In the genomic region with DNA sequence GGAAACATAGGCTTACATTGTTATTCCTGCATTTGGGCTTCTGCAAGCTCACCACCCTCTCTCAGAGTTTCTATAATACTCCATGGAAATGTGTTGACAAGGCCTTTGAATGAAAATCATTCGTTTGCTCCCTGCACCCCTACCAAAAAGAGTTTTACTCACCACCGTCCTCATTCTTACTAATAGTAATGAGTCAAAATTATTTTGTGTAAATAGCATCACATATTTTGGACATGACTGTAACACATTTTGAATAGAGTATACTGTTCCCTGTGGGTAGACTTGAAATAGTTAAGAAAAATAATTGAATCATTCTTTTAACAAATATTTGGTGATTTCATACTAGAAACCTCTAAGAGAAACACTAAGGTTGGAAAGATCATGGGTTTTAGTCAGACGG, we compare ENCODE assay signal across 18 cellular contexts.
DNase-seq lines count a peak whose midpoint lies in the region; ATAC-seq and TF ChIP-seq lines count a peak whose summit lies in the region.
"Had no signal": no experiment of that assay in that cellular context is flagged by ENCODE, and none has a peak within 500 bp of the region (broad histone marks: within the 10 kb centered on the region; RNA-seq: fewer than 3 reads in every experiment).

No MANE protein-coding gene starts in this region.

- no peak overlapping the region for H2AFZ ChIP-seq in osteoblast (ENCODE audit: low read length)

- H3K9me3 ChIP-seq in osteoblast (ENCODE audit: low read depth, low read length) = no peaks in the 10 kb centered on the region
- H3K9me3 ChIP-seq: prostate gland had no signal

- H3K4me1 ChIP-seq in osteoblast (ENCODE audit: insufficient read depth, low read length) = peaks cover 17% of the 10 kb centered on the region
- H3K4me1 ChIP-seq: prostate gland had no signal

- in situ Hi-C loops in Caki2 (cut with HindIII; ENCODE audit: low pct_unique_long_range_greater_than_20kb, low sequenced_read_pairs) = no loop called here
- in situ Hi-C loops in GM13977 (cut with MboI; ENCODE audit: low pct_unique_long_range_greater_than_20kb, low sequenced_read_pairs, unreplicated experiment) = no loop called here

- ATAC-seq in GM18511 (IDR thresholded peaks at IDR 0.05; ENCODE audit: unreplicated experiment) = no peak
- no peak for ATAC-seq in GM21717 (IDR thresholded peaks at IDR 0.05; ENCODE audit: unreplicated experiment)
- ATAC-seq: activated T-cell treated with anti-CD3 and anti-CD28 coated beads, Interleukin-2, amount 50 U/mL, for 4 hours had no signal

- DNase-seq in Caki2 (ENCODE audit: low read depth) (peak; percentile 16), RWPE1 (ENCODE audit: low spot score) (peak; percentile 61), epithelial cell of prostate (ENCODE audit: low read depth, low spot score) (peak; percentile 10), osteoblast (ENCODE audit: insufficient read length, low spot score, missing footprints) (peak; percentile 89), GM13977 (ENCODE audit: low spot score) (no peak), NCI-H2107 (lab: John Stamatoyannopoulos, UW) (no peak)
- DNase-seq: activated CD4-positive, alpha-beta T cell treated with anti-CD3 and anti-CD28 coated beads for 4 hours; activated T-cell treated with anti-CD3 and anti-CD28 coated beads, Interleukin-2, amount 50 U/mL, for 4 hours; anterior cingulate cortex; CD4-positive, alpha-beta memory T cell; MM.1S; NCI-H2171; stimulated activated CD4-positive, alpha-beta T cell treated with anti-CD3 and anti-CD28 coated beads, Interleukin-4, amount 100 ng/mL, for 4 hours; stimulated activated naive CD4-positive, alpha-beta T cell treated with Interleukin-2 at 50 U/mL for 16 hours; T-helper 1 cell had no signal

- POLR2A ChIA-PET in RWPE1 (lab: Yijun Ruan, JAX; ENCODE audit: low non-redundant PET) = no interaction called here

- CTCF ChIA-PET in RWPE1 (lab: Yijun Ruan, JAX) = no interaction called here

- no peaks in the 10 kb centered on the region for H3K27me3 ChIP-seq in osteoblast (ENCODE audit: insufficient read depth, low read length)

- H3K36me3 ChIP-seq in osteoblast (ENCODE audit: insufficient read depth, low read length) = peaks cover 20% of the 10 kb centered on the region

- no peak overlapping the region for H3K27ac ChIP-seq in RWPE1
- peak overlapping the region; percentile 39 for H3K27ac ChIP-seq in epithelial cell of prostate
- H3K27ac ChIP-seq in osteoblast (ENCODE audit: low read depth, low read length) = peak overlapping the region; percentile 63
- H3K27ac ChIP-seq: prostate gland had no signal

- H3K4me2 ChIP-seq in osteoblast (ENCODE audit: insufficient read depth, low read length) = peak overlapping the region; percentile 57

- H3K79me2 ChIP-seq in osteoblast (ENCODE audit: insufficient read depth, low read length) = no peaks in the 10 kb centered on the region

- no peaks in the 10 kb centered on the region for H4K20me1 ChIP-seq in osteoblast (ENCODE audit: insufficient read depth, low read length)

- TF ChIP-seq CTCF in RWPE1 (conservative IDR thresholded peaks at IDR 0.05; ENCODE audit: low read depth) = no peak
- no peak for TF ChIP-seq CTCF in osteoblast (IDR thresholded peaks at IDR 0.05; ENCODE audit: extremely low read depth, low read depth, low read length)
- no peak for TF ChIP-seq CTCF in GM13977 (IDR thresholded peaks at IDR 0.05; ENCODE audit: extremely low read depth, insufficient read depth, missing control alignments)

- H3K4me3 ChIP-seq in osteoblast (ENCODE audit: insufficient read depth, low read length) = no peak overlapping the region
- H3K4me3 ChIP-seq: prostate gland had no signal

Comparison
In these comparisons a context has a peak if more than half of its experiments do, and no peak if none do; other contexts are left out.
1. DNase-seq: peak in Caki2 (single experiment), RWPE1 (single experiment), epithelial cell of prostate (single experiment) and osteoblast (single experiment); none in GM13977 (single experiment) and NCI-H2107 (single experiment).